Comparison of ENCODE assay signal across 1 cellular context in the genomic region with DNA sequence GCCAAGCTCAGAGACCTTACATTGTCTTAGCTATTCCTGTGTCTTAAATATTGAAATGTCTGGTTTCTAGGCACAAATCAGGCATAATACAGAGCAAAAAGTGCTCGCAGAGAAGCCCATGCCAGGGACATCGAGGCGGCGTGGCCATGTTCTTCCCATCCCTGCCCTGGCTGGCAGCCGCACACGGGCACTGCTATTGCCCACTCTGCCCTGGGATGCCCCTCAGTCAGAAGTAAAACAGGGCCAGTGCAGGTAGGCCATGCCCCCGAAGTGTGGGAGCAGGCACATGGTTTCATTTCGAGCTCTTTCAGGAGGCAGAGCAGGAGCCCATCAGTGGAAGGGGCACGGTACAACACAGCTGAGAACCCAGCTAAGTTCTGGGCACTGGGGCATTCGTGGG.
TF ChIP-seq lines count a peak whose summit lies in the region.

No MANE protein-coding gene starts in this region.

TF ChIP-seq in H1, 55 proteins besides CTCF, POLR2A, EP300 and RAD21 (continued from another document):
- TF ChIP-seq POLR2AphosphoS5 (IDR thresholded peaks at IDR 0.05; ENCODE audit: low read depth, low read length) (no peak), FOSL1 (IDR thresholded peaks at IDR 0.05; ENCODE audit: insufficient read depth, low read depth, low read length) (no peak), TBP (IDR thresholded peaks at IDR 0.05; ENCODE audit: low read depth, low read length) (no peak), CHD1 (IDR thresholded peaks at IDR 0.05; ENCODE audit: low read depth, low read length) (no peak)
